8 cellular contexts compared by ENCODE assay signal in the genomic region with DNA sequence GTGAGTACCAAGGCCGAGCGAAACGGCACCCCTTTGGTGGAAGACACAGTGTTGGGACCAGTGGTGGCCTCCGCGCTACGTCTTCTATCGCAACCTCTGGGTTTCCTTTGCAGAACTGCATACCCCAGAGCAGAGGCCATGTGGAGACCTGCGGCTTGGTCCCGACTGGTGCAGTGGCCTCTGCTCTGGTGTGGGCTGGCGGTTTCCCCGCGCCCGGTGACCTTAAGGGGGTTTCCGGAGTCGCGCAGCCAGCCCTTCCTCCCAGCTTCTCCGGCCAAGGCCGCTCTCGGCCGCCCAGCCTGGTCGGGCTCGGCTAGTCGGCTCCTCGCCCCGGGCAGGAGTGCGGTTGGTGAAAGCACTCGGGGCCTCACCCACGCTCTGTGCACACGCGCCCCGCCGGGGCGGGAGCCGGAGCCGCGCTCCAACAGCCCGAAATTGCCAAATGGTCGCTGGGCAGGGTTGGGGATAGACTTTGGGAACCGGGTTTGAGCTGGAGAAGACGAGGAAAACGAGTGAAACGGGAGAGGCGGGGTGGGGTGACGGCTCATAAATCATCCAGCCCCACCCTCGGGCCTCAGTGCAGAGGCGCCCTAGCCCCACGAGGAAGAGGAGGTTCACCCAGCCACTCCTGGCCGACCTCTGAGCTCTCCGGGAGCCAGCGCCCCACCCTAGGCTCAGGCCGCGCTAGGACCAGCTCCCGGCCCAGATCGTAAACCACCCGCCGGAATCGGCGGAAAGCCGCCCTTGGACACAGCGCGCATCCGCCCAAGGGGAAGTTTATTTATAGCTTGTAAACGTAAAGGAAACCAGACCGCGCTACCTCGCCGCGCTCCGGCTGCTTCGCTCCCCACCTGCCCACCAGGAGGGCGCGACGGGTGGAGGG.
DNase-seq lines count a peak whose midpoint lies in the region; ATAC-seq, FAIRE-seq and TF ChIP-seq lines count a peak whose summit lies in the region.

No MANE protein-coding gene starts in this region.

- no peak for TF ChIP-seq EP300 in SK-N-SH (IDR thresholded peaks at IDR 0.05; ENCODE audit: borderline replicate concordance in 1 of 2, low read depth in 1 of 2, low read length in 1 of 2)

- no peak overlapping the region for H3K9ac ChIP-seq in SK-N-SH

- H3K9me3 ChIP-seq in SK-N-SH (no peaks in the 10 kb centered on the region), pancreas (no peaks in the 10 kb centered on the region)

- TF ChIP-seq CTCF in SK-N-SH (IDR thresholded peaks at IDR 0.05) (no peak), glutamatergic neuron (IDR thresholded peaks at IDR 0.05; ENCODE audit: partially characterized antibody, unreplicated experiment) (no peak), pancreas (IDR thresholded peaks at IDR 0.05) (no peak)

- H3K36me3 ChIP-seq in SK-N-SH (replicated peaks in 1 of 2; ENCODE audit: control insufficient read depth in 1 of 2, insufficient read depth in 2 of 2, low read length in 1 of 2) (no peaks in the 10 kb centered on the region), pancreas (no peaks in the 10 kb centered on the region)

- H3F3A ChIP-seq in SK-N-SH (replicated peaks; ENCODE audit: insufficient read depth), result no peaks in the 10 kb centered on the region

- peaks cover 6% of the 10 kb centered on the region for H3K9me3 Mint-ChIP-seq in activated naive CD4-positive, alpha-beta T cell treated with anti-CD3 and anti-CD28 coated beads for 36 hours
- peaks cover 5% of the 10 kb centered on the region for H3K9me3 Mint-ChIP-seq in glutamatergic neuron (ENCODE audit: unreplicated experiment)

- no peak for ATAC-seq in SK-N-SH treated with all-trans-retinoic acid at 6 μM for 48 hours
- peak; percentile 40 for ATAC-seq in HG02852 (IDR thresholded peaks at IDR 0.05; ENCODE audit: unreplicated experiment)
- ATAC-seq in pancreas, result peak; percentile 37 to 65 (median 54)

- TF ChIP-seq RAD21 in SK-N-SH (IDR thresholded peaks at IDR 0.05; ENCODE audit: low read length), result no peak

- H3K4me1 ChIP-seq in SK-N-SH (ENCODE audit: control insufficient read depth in 1 of 2, insufficient read depth in 2 of 2, low read depth in 1 of 2, low read length in 1 of 2) (peaks cover 0 to 34% of the 10 kb centered on the region in 2 experiments; a peak in 1 of 4 replicates), pancreas (no peaks in the 10 kb centered on the region)

- CTCF ChIA-PET in SK-N-SH (lab: Yijun Ruan, JAX), result interaction anchor here (0.7 to 1.8 kb wide), 3 partner anchors 139 to 278 kb away, joined by 3 to 4 read pairs (median 3); no protein-coding TSS in a partner anchor
- CTCF ChIA-PET in activated naive CD4-positive, alpha-beta T cell treated with anti-CD3 and anti-CD28 coated beads for 36 hours (lab: Charles Lee), result interaction anchor here (0.6 to 1.7 kb wide), 4 partner anchors 7 to 77 kb away, joined by 3 to 6 read pairs (median 4); no protein-coding TSS in a partner anchor

- 59% methylated on average over 33 of the region's 73 CpGs for whole genome bisulfite sequencing in SK-N-SH (ENCODE audit: low lambda C conversion rate)
- 3 to 10% methylated on average over 65 to 73 of the region's 73 CpGs for WGBS in pancreas, 2 donors

- peaks cover 24% of the 10 kb centered on the region for H3K27me3 Mint-ChIP-seq in activated naive CD4-positive, alpha-beta T cell treated with anti-CD3 and anti-CD28 coated beads for 36 hours (ENCODE audit: low read depth)
- H3K27me3 Mint-ChIP-seq in glutamatergic neuron (ENCODE audit: unreplicated experiment), result peaks cover 4% of the 10 kb centered on the region

- H3K4me1 Mint-ChIP-seq in activated naive CD4-positive, alpha-beta T cell treated with anti-CD3 and anti-CD28 coated beads for 36 hours (ENCODE audit: low read depth), result peaks cover 26% of the 10 kb centered on the region
- peaks cover 6% of the 10 kb centered on the region for H3K4me1 Mint-ChIP-seq in glutamatergic neuron (ENCODE audit: low read depth, unreplicated experiment)

- H3K27ac ChIP-seq in SK-N-SH (ENCODE audit: low read depth in 2 of 2, low read length in 1 of 2) (peak overlapping the region in 1 of 2 experiments; percentile 62; a peak in 2 of 4 replicates), pancreas (peak overlapping the region; percentile 62 to 85 (median 78))

- H4K20me1 ChIP-seq in SK-N-SH (ENCODE audit: insufficient read depth), result no peaks in the 10 kb centered on the region

- peak overlapping the region; percentile 63 for H3K27ac Mint-ChIP-seq in activated naive CD4-positive, alpha-beta T cell treated with anti-CD3 and anti-CD28 coated beads for 36 hours
- peak overlapping the region; percentile 8 for H3K27ac Mint-ChIP-seq in glutamatergic neuron (ENCODE audit: unreplicated experiment)

- intact Hi-C loops in activated naive CD4-positive, alpha-beta T cell treated with anti-CD3 and anti-CD28 coated beads for 36 hours (cut with micrococcal nuclease), result loop anchor here (1.0 to 10.0 kb wide), 6 partner anchors 9 to 252 kb away; a partner anchor contains a TSS
- intact Hi-C loops in pancreas (cut with DNase I), result no loop called here

- no peak for DNase-seq in SK-N-SH
- DNase-seq in NCI-H226, result peak; percentile 59
- DNase-seq in activated naive CD4-positive, alpha-beta T cell treated with anti-CD3 and anti-CD28 coated beads for 36 hours, result peak; percentile 55
- peak; percentile 37 for DNase-seq in glutamatergic neuron
- DNase-seq in pancreas, result peak; percentile 38 to 81 (median 57)
- DNase-seq in central memory CD4-positive, alpha-beta T cell, result no peak

- POLR2A ChIA-PET in SK-N-SH (lab: Yijun Ruan, JAX), result interaction anchor here (1.0 to 1.3 kb wide), 4 partner anchors 142 to 200 kb away, joined by 3 to 4 read pairs (median 3); no protein-coding TSS in a partner anchor

- no peak overlapping the region for H2AFZ ChIP-seq in SK-N-SH (ENCODE audit: low read depth)

- H3K4me3 Mint-ChIP-seq in activated naive CD4-positive, alpha-beta T cell treated with anti-CD3 and anti-CD28 coated beads for 36 hours, result peak overlapping the region; percentile 69
- H3K4me3 Mint-ChIP-seq in glutamatergic neuron (ENCODE audit: unreplicated experiment), result peak overlapping the region; percentile 59

- FAIRE-seq in pancreas (lab: Jason Lieb, UNC), result no peak

- peak overlapping the region; percentile 69 for H3K4me2 ChIP-seq in SK-N-SH

- H3K27me3 ChIP-seq in SK-N-SH (ENCODE audit: insufficient read depth), result peaks cover 15% of the 10 kb centered on the region; the same call in 1 of the 2 replicates
- peaks cover 0 to 8% (median 4%) of the 10 kb centered on the region in 4 donors for H3K27me3 ChIP-seq in pancreas

- H3K9me2 ChIP-seq in SK-N-SH, result no peaks in the 10 kb centered on the region

- no peaks in the 10 kb centered on the region for H3K79me2 ChIP-seq in SK-N-SH (ENCODE audit: insufficient read depth)

- no peaks in the 10 kb centered on the region for H3K36me3 Mint-ChIP-seq in activated naive CD4-positive, alpha-beta T cell treated with anti-CD3 and anti-CD28 coated beads for 36 hours (ENCODE audit: low read depth)
- no peaks in the 10 kb centered on the region for H3K36me3 Mint-ChIP-seq in glutamatergic neuron (ENCODE audit: unreplicated experiment)

- peak overlapping the region; percentile 46 to 61; a peak in 3 of 4 replicates for H3K4me3 ChIP-seq in SK-N-SH (ENCODE audit: low read depth in 2 of 2, low read length in 1 of 2)
- H3K4me3 ChIP-seq in pancreas, result peak overlapping the region in 3 of 4 donors; percentile 29 to 48 (median 44)

TF ChIP-seq in SK-N-SH, 30 proteins besides CTCF, POLR2A, EP300 and RAD21:
- TF ChIP-seq, protein P1, sequence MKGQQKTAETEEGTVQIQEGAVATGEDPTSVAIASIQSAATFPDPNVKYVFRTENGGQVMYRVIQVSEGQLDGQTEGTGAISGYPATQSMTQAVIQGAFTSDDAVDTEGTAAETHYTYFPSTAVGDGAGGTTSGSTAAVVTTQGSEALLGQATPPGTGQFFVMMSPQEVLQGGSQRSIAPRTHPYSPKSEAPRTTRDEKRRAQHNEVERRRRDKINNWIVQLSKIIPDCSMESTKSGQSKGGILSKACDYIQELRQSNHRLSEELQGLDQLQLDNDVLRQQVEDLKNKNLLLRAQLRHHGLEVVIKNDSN (IDR thresholded peaks at IDR 0.05; ENCODE audit: borderline replicate concordance, low read depth), result no peak

TF ChIP-seq in SK-N-SH treated with all-trans-retinoic acid at 6 μM for 48 hours, 23 proteins besides CTCF, POLR2A, EP300 and RAD21 (continues in another document):
- TF ChIP-seq RARB (CRISPR knock-in tag; IDR thresholded peaks at IDR 0.05) (no peak), ZFP3 (CRISPR knock-in tag; IDR thresholded peaks at IDR 0.05) (no peak), PPARA (CRISPR knock-in tag; IDR thresholded peaks at IDR 0.05; ENCODE audit: borderline replicate concordance) (no peak), ZFP30 (CRISPR knock-in tag; IDR thresholded peaks at IDR 0.05) (no peak)
- TF ChIP-seq, protein P2, sequence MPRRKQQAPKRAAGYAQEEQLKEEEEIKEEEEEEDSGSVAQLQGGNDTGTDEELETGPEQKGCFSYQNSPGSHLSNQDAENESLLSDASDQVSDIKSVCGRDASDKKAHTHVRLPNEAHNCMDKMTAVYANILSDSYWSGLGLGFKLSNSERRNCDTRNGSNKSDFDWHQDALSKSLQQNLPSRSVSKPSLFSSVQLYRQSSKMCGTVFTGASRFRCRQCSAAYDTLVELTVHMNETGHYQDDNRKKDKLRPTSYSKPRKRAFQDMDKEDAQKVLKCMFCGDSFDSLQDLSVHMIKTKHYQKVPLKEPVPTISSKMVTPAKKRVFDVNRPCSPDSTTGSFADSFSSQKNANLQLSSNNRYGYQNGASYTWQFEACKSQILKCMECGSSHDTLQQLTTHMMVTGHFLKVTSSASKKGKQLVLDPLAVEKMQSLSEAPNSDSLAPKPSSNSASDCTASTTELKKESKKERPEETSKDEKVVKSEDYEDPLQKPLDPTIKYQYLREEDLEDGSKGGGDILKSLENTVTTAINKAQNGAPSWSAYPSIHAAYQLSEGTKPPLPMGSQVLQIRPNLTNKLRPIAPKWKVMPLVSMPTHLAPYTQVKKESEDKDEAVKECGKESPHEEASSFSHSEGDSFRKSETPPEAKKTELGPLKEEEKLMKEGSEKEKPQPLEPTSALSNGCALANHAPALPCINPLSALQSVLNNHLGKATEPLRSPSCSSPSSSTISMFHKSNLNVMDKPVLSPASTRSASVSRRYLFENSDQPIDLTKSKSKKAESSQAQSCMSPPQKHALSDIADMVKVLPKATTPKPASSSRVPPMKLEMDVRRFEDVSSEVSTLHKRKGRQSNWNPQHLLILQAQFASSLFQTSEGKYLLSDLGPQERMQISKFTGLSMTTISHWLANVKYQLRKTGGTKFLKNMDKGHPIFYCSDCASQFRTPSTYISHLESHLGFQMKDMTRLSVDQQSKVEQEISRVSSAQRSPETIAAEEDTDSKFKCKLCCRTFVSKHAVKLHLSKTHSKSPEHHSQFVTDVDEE (CRISPR knock-in tag; IDR thresholded peaks at IDR 0.05), result no peak

Comparison
In these comparisons a context has a peak if more than half of its experiments do, and no peak if none do; other contexts are left out.
1. DNase-seq: peak in NCI-H226 (single experiment), activated naive CD4-positive, alpha-beta T cell treated with anti-CD3 and anti-CD28 coated beads for 36 hours (single experiment), glutamatergic neuron (single experiment) and pancreas (6 of 6); none in SK-N-SH (single experiment) and central memory CD4-positive, alpha-beta T cell (single experiment).